In the genomic region with DNA sequence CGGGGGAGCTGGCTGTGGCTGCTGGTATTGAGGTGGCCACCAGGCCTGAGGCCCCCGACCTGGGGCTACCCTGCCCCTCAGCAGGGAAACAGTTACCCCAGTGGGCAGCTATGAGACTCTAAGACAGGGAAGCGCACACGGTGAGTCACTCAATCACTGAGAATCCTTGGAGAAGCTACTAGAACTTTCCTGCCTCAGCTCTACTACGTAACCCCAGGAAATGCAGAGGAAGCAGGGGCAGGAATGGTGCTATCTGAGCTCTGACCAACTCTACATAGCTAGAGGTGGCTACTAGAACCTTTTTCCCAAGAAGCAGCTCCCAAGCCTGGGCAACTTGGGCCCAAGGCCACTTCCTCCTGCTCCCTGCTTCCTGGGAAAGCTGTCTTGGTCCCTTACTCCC, we compare ENCODE assay signal across 22 cellular contexts. TPM values are rescaled to one million over a fixed set of nuclear protein-coding genes. Genes with fewer than 3 reads are reported as not detected.
DNase-seq lines count a peak whose midpoint lies in the region; ATAC-seq, FAIRE-seq and TF ChIP-seq lines count a peak whose summit lies in the region.
"Had no signal": no experiment of that assay in that cellular context is flagged by ENCODE, and none has a peak within 500 bp of the region (broad histone marks: within the 10 kb centered on the region; RNA-seq: fewer than 3 reads in every experiment).

No MANE protein-coding gene starts in this region.

- H3K23ac ChIP-seq in H9 (ENCODE audit: insufficient read length, low read depth, low read length): no peak overlapping the region

- H2BK5ac ChIP-seq in H9 (ENCODE audit: insufficient read length, low read length): no peak overlapping the region

- no peaks in the 10 kb centered on the region for H3K4me1 ChIP-seq in right lobe of liver
- no peaks in the 10 kb centered on the region for H3K4me1 ChIP-seq in HepG2 (ENCODE audit: insufficient read depth, low read length)
- no peaks in the 10 kb centered on the region for H3K4me1 ChIP-seq in H9 (ENCODE audit: insufficient read depth, low read length)

- no peaks in the 10 kb centered on the region for H3K23me2 ChIP-seq in H9 (ENCODE audit: insufficient read length, low read depth, low read length, poor library complexity, severe bottlenecking)

- no peak overlapping the region for H4K91ac ChIP-seq in H9 (ENCODE audit: insufficient read length, low read depth, low read length)

- no peaks in the 10 kb centered on the region for H3K79me2 ChIP-seq in HepG2 (ENCODE audit: insufficient read depth, low read length)
- no peaks in the 10 kb centered on the region for H3K79me2 ChIP-seq in H9 (ENCODE audit: insufficient read depth, low read length)

- H2BK12ac ChIP-seq in H9 (ENCODE audit: insufficient read length, low read depth, low read length): no peak overlapping the region

- H3K56ac ChIP-seq in H9 (ENCODE audit: insufficient read length, low read depth, low read length): no peak overlapping the region

- H3K36me3 Mint-ChIP-seq in activated CD8-positive, alpha-beta T cell treated with anti-CD3 and anti-CD28 coated beads, Interleukin-2, amount 10 ng/mL, durations not matched to agents 7 days and 5 days (ENCODE audit: low read depth): peaks cover 32% of the 10 kb centered on the region
- H3K36me3 Mint-ChIP-seq in H9 (ENCODE audit: insufficient read depth in 1 of 3, low read depth in 3 of 3): peaks cover 7 to 40% (median 13%) of the 10 kb centered on the region in 3 experiments

- no peak for DNase-seq in right lobe of liver
- no peak for DNase-seq in HepG2 (ENCODE audit: low spot score)
- no peak for DNase-seq in activated CD8-positive, alpha-beta T cell treated with anti-CD3 and anti-CD28 coated beads, Interleukin-2, amount 10 ng/mL, durations not matched to agents 7 days and 5 days
- peak; percentile 47 for DNase-seq in islet precursor cell
- no peak for DNase-seq in H9
- DNase-seq: AML-193; CD4-positive, alpha-beta T cell; DMS79 treated with DMSO at 0.1 percent for 48 hours; GDM1; HFFc6; MG63; NCI-H1105 treated with DMSO at 0.1 percent for 48 hours; NCI-H187; NCI-H774; Peyer's patch; SHP77 treated with DMSO at 0.1 percent for 48 hours had no signal

- TF ChIP-seq POLR2A in right lobe of liver (IDR thresholded peaks at IDR 0.05): no peak
- TF ChIP-seq POLR2A in HepG2 (IDR thresholded peaks at IDR 0.05; ENCODE audit: insufficient read depth in 1 of 2, low read depth in 2 of 2, low read length in 2 of 2): no peak

- H4K8ac ChIP-seq in H9 (replicated peaks; ENCODE audit: insufficient read length, low read depth, low read length): no peak overlapping the region

- TF ChIP-seq RAD21 in HepG2 (CRISPR knock-in tag; IDR thresholded peaks at IDR 0.05): no peak

- H4K20me1 ChIP-seq in HepG2 (ENCODE audit: insufficient read depth, low read length): no peaks in the 10 kb centered on the region
- no peaks in the 10 kb centered on the region for H4K20me1 ChIP-seq in H9 (ENCODE audit: control insufficient read depth, insufficient read depth, insufficient read length)

- no peak overlapping the region for H2AK5ac ChIP-seq in H9 (ENCODE audit: insufficient read length, low read length)

- H3K9ac ChIP-seq in HepG2 (ENCODE audit: insufficient read depth, low read depth, low read length) (no peak overlapping the region), H9 (ENCODE audit: extremely low read depth, insufficient read length, low read length) (no peak overlapping the region)

- no peak overlapping the region for H2BK120ac ChIP-seq in H9 (ENCODE audit: low read depth, low read length, poor library complexity, severe bottlenecking)

- H3K27ac Mint-ChIP-seq in activated CD8-positive, alpha-beta T cell treated with anti-CD3 and anti-CD28 coated beads, Interleukin-2, amount 10 ng/mL, durations not matched to agents 7 days and 5 days: peak overlapping the region; percentile 46
- H3K27ac Mint-ChIP-seq in H9: peak overlapping the region in 1 of 3 experiments; percentile 93; a peak in 2 of 7 replicates
- H3K27ac Mint-ChIP-seq: CD4-positive, alpha-beta T cell; GM23338; HFFc6 had no signal

- H2BK20ac ChIP-seq in H9 (ENCODE audit: low read depth, low read length, poor library complexity, severe bottlenecking): no peak overlapping the region

- H4K5ac ChIP-seq in H9 (ENCODE audit: insufficient read length, low read depth, low read length): no peak overlapping the region

- no peak for TF ChIP-seq EP300 in HepG2 (IDR thresholded peaks at IDR 0.05; ENCODE audit: low read depth in 2 of 2, low read length in 2 of 2)
- TF ChIP-seq EP300 in HepG2 (CRISPR knock-in tag; IDR thresholded peaks at IDR 0.05; ENCODE audit: borderline replicate concordance): no peak

- H3K27me3 ChIP-seq in right lobe of liver (no peaks in the 10 kb centered on the region), HepG2 (ENCODE audit: control insufficient read depth in 1 of 2, insufficient read depth in 2 of 2, low read length in 2 of 2) (no peaks in the 10 kb centered on the region; a peak in 1 of 5 replicates), H9 (ENCODE audit: insufficient read depth, low read length) (no peaks in the 10 kb centered on the region)
- H3K27me3 ChIP-seq: MG63, Peyer's patch had no signal

- H2BK15ac ChIP-seq in H9 (ENCODE audit: low read depth, low read length): no peak overlapping the region

- in situ Hi-C loops in HepG2 (cut with HindIII; ENCODE audit: extremely low pct_ligation_motif_present, low pct_unique_long_range_greater_than_20kb): loop anchor here (25.0 kb wide), 1 partner anchor 256 kb away; a partner anchor contains a TSS

- H3K27me3 Mint-ChIP-seq in activated CD8-positive, alpha-beta T cell treated with anti-CD3 and anti-CD28 coated beads, Interleukin-2, amount 10 ng/mL, durations not matched to agents 7 days and 5 days (ENCODE audit: low read depth): no peaks in the 10 kb centered on the region
- no peaks in the 10 kb centered on the region for H3K27me3 Mint-ChIP-seq in H9 (ENCODE audit: low read depth)
- H3K27me3 Mint-ChIP-seq: CD4-positive, alpha-beta T cell had no signal

- H3K36me3 ChIP-seq in right lobe of liver (peaks cover 0 to 31% (median 9%) of the 10 kb centered on the region in 4 donors), HepG2 (replicated peaks in 1 of 2; ENCODE audit: control insufficient read depth in 1 of 2, insufficient read depth in 2 of 2, low read length in 2 of 2) (peaks cover 13 to 37% of the 10 kb centered on the region in 2 experiments; a peak in 4 of 5 replicates)

- no peak overlapping the region for H3K4ac ChIP-seq in H9 (ENCODE audit: low read depth, low read length)

- H3K14ac ChIP-seq in H9 (ENCODE audit: insufficient read depth, low read length): no peak overlapping the region

- H3K4me3 ChIP-seq in right lobe of liver (no peak overlapping the region), HepG2 (replicated peaks in 1 of 3; ENCODE audit: insufficient read depth in 1 of 3, low read depth in 2 of 3, low read length in 3 of 3) (no peak overlapping the region)
- H3K4me3 ChIP-seq: A549, GM23338, MG63, Peyer's patch had no signal

- FAIRE-seq in HepG2 (lab: Jason Lieb, UNC): no peak
- FAIRE-seq: A549, D721Med had no signal

- H3K27ac ChIP-seq in right lobe of liver (no peak overlapping the region), HepG2 (ENCODE audit: extremely low read length, insufficient read depth, low read length) (no peak overlapping the region), H9 (ENCODE audit: insufficient read length, low read depth, low read length) (no peak overlapping the region)
- H3K27ac ChIP-seq: A549, Peyer's patch had no signal

- H3T11ph ChIP-seq in H9 (ENCODE audit: low read length): no peak overlapping the region

- no CpG with 5 or more reads among the region's 5 CpGs for WGBS in right lobe of liver (ENCODE audit: insufficient coverage, low coverage, low lambda C conversion rate, missing lambda C conversion rate)
- 100% methylated on average over 5 of the region's 5 CpGs for WGBS in HepG2 (ENCODE audit: low lambda C conversion rate)
- WGBS in H9 (ENCODE audit: extremely low coverage, insufficient read length, low lambda C conversion rate): no CpG with 5 or more reads among the region's 5 CpGs

- CTCF ChIA-PET in HepG2 (lab: Yijun Ruan, JAX; ENCODE audit: low intra/inter-chr PET ratio, low total read pairs): no interaction called here
- CTCF ChIA-PET in activated CD8-positive, alpha-beta T cell treated with anti-CD3 and anti-CD28 coated beads, Interleukin-2, amount 10 ng/mL, durations not matched to agents 7 days and 5 days (lab: Charles Lee): interaction anchor here (0.5 to 3.4 kb wide), 8 partner anchors 17 to 447 kb away, joined by 3 to 19 read pairs (median 6); no protein-coding TSS in a partner anchor

- no peak for TF ChIP-seq CTCF in right lobe of liver (IDR thresholded peaks at IDR 0.05)
- TF ChIP-seq CTCF in HepG2 (CRISPR knock-in tag; IDR thresholded peaks at IDR 0.05): no peak
- no peak for TF ChIP-seq CTCF in H9 (conservative IDR thresholded peaks at IDR 0.05)

- no peak overlapping the region for H3K18ac ChIP-seq in H9 (ENCODE audit: insufficient read length, low read depth, low read length)

- ATAC-seq in right lobe of liver: peak in 3 of 4 donors; percentile 7 to 38 (median 34)
- no peak for ATAC-seq in HepG2
- ATAC-seq in activated CD8-positive, alpha-beta T cell treated with anti-CD3 and anti-CD28 coated beads, Interleukin-2, amount 10 ng/mL, durations not matched to agents 7 days and 5 days: no peak
- ATAC-seq in GM18858 (IDR thresholded peaks at IDR 0.05; ENCODE audit: unreplicated experiment): no peak
- no peak for ATAC-seq in HG03439 (IDR thresholded peaks at IDR 0.05; ENCODE audit: unreplicated experiment)
- ATAC-seq in HG03039 (IDR thresholded peaks at IDR 0.05; ENCODE audit: unreplicated experiment): no peak
- ATAC-seq: GM23338 had no signal

- H3K9me3 ChIP-seq in right lobe of liver: no peaks in the 10 kb centered on the region
- H3K9me3 ChIP-seq in HepG2 (ENCODE audit: low read length): no peaks in the 10 kb centered on the region
- H3K9me3 ChIP-seq in H9 (ENCODE audit: control insufficient read depth, low read depth, low read length): no peaks in the 10 kb centered on the region
- H3K9me3 ChIP-seq: A549, MG63, Peyer's patch had no signal

- H3K79me1 ChIP-seq in H9 (ENCODE audit: insufficient read depth, low read depth, low read length, poor library complexity, severe bottlenecking): no peaks in the 10 kb centered on the region

- H3K4me1 Mint-ChIP-seq in activated CD8-positive, alpha-beta T cell treated with anti-CD3 and anti-CD28 coated beads, Interleukin-2, amount 10 ng/mL, durations not matched to agents 7 days and 5 days (ENCODE audit: low read depth): peaks cover 31% of the 10 kb centered on the region
- no peaks in the 10 kb centered on the region for H3K4me1 Mint-ChIP-seq in H9
- H3K4me1 Mint-ChIP-seq: GM23338 had no signal

- no peak overlapping the region for H3K4me2 ChIP-seq in HepG2 (ENCODE audit: low read depth, low read length)
- no peak overlapping the region for H3K4me2 ChIP-seq in H9 (ENCODE audit: insufficient read depth, insufficient read length, low read length)
- H3K4me2 ChIP-seq: A549, GM23338 had no signal

- no TSS peak for BruUV-seq in HepG2 (replicated peaks; lab: Mats Ljungman, UMichigan)

- no peaks in the 10 kb centered on the region for H3K9me3 Mint-ChIP-seq in activated CD8-positive, alpha-beta T cell treated with anti-CD3 and anti-CD28 coated beads, Interleukin-2, amount 10 ng/mL, durations not matched to agents 7 days and 5 days (ENCODE audit: insufficient read depth)
- H3K9me3 Mint-ChIP-seq in H9: no peaks in the 10 kb centered on the region
- H3K9me3 Mint-ChIP-seq: CD4-positive, alpha-beta T cell; GM23338; HFFc6 had no signal

- H2AFZ ChIP-seq in HepG2 (ENCODE audit: low read length) (no peak overlapping the region), H9 (ENCODE audit: low read length) (no peak overlapping the region)
- H2AFZ ChIP-seq: GM23338 had no signal

- no peak overlapping the region for H3K4me3 Mint-ChIP-seq in activated CD8-positive, alpha-beta T cell treated with anti-CD3 and anti-CD28 coated beads, Interleukin-2, amount 10 ng/mL, durations not matched to agents 7 days and 5 days
- no peak overlapping the region for H3K4me3 Mint-ChIP-seq in H9
- H3K4me3 Mint-ChIP-seq: CD4-positive, alpha-beta T cell; GM23338; HFFc6 had no signal

- POLR2A ChIA-PET in HepG2 (lab: Yijun Ruan, JAX): interaction anchor here (1.1 to 1.2 kb wide), 2 partner anchors 11 to 12 kb away, joined by 3 to 5 read pairs; a partner anchor contains a TSS
- POLR2A ChIA-PET in activated CD8-positive, alpha-beta T cell treated with anti-CD3 and anti-CD28 coated beads, Interleukin-2, amount 10 ng/mL, durations not matched to agents 7 days and 5 days (lab: Charles Lee): interaction anchor here (0.5 to 1.2 kb wide), 2 partner anchors 11 to 15 kb away, joined by 3 to 4 read pairs; a partner anchor contains a TSS

- intact Hi-C loops in right lobe of liver (cut with DNase I) (no loop called here), HepG2 (cut with micrococcal nuclease; ENCODE audit: unreplicated experiment) (no loop called here)

RNA-seq across cellular contexts. Expression of a gene that starts 11.8 kb away (rescaled TPM):
- total RNA-seq in right lobe of liver (10 to 100 TPM; 16.6 to 22.1 (median 19.2) TPM), HepG2 (2016; rRNA removed; fragmentation: Illumina TruSeq; extraction: Trizol) (11.4 and 18.2 TPM in 2 replicates), H9 (2021) (25.9 and 27.6 TPM in 2 replicates)
- 3.9 and 5.0 TPM in 2 replicates for total RNA-seq in HepG2 (2016; cell fraction: cytosol; rRNA removed; fragmentation: Illumina TruSeq; extraction: Trizol; ENCODE audit: low read depth)
- 9.2 and 19.9 TPM in 2 replicates for total RNA-seq in HepG2 (2016; cell fraction: insoluble cytoplasmic fraction; rRNA removed; fragmentation: Illumina TruSeq; extraction: Trizol)
- total RNA-seq in HepG2 (2016; cell fraction: membrane; rRNA removed; fragmentation: Illumina TruSeq; extraction: Trizol): 6.8 and 7.7 TPM in 2 replicates
- 18.8 and 22.8 TPM in 2 replicates for total RNA-seq in HepG2 (2016; cell fraction: nucleus; rRNA removed; fragmentation: Illumina TruSeq; extraction: Trizol)
- polyA plus RNA-seq in HepG2 (2011; rRNA removed): 10.8 and 13.6 TPM in 2 replicates
- polyA plus RNA-seq in HepG2 (2011; cell fraction: cytosol; rRNA removed): 8.7 and 9.8 TPM in 2 replicates
- polyA plus RNA-seq in HepG2 (2011; cell fraction: nucleus; rRNA removed): 21.4 and 23.3 TPM in 2 replicates
- polyA plus RNA-seq in HepG2 (2012): 11.6 and 13.7 TPM in 2 replicates
- 3.5 TPM in 2 replicates for polyA plus RNA-seq in HepG2 (2016; cell fraction: cytosol; fragmentation: Illumina TruSeq; extraction: Trizol; ENCODE audit: low read depth)
- 9.6 and 12.1 TPM in 2 replicates for polyA plus RNA-seq in HepG2 (2016; cell fraction: insoluble cytoplasmic fraction; fragmentation: Illumina TruSeq; extraction: Trizol; ENCODE audit: low read depth)
- polyA plus RNA-seq in HepG2 (2016; cell fraction: membrane; fragmentation: Illumina TruSeq; extraction: Trizol; ENCODE audit: low read depth): 5.2 and 5.7 TPM in 2 replicates
- polyA plus RNA-seq in HepG2 (2016; cell fraction: nucleus; fragmentation: Illumina TruSeq; extraction: Trizol; ENCODE audit: insufficient read depth, low read depth): 30.8 and 32.2 TPM in 2 replicates
- polyA minus RNA-seq in HepG2 (2011; rRNA and poly(A)+ RNA removed; ENCODE audit: low replicate concordance): 15.9 and 24.1 TPM in 2 replicates
- polyA minus RNA-seq in HepG2 (2011; cell fraction: cytosol; rRNA and poly(A)+ RNA removed): 8.8 and 8.9 TPM in 2 replicates
- 18.4 and 18.9 TPM in 2 replicates for polyA minus RNA-seq in HepG2 (2011; cell fraction: nucleus; rRNA and poly(A)+ RNA removed)
- total RNA-seq in activated CD8-positive, alpha-beta T cell treated with anti-CD3 and anti-CD28 coated beads, Interleukin-2, amount 10 ng/mL, durations not matched to agents 7 days and 5 days: 10 to 100 TPM; 26.4 to 29.7 TPM

Comparison
In these comparisons a context has a peak if more than half of its experiments do, and no peak if none do; other contexts are left out.
1. ATAC-seq: peak in right lobe of liver (3 of 4); none in HepG2 (single experiment), activated CD8-positive, alpha-beta T cell treated with anti-CD3 and anti-CD28 coated beads, Interleukin-2, amount 10 ng/mL, durations not matched to agents 7 days and 5 days (single experiment), GM18858 (single experiment), HG03439 (single experiment) and HG03039 (single experiment).